Comparison of ENCODE assay signal across 18 cellular contexts in genomic region chr7:30761214-30762156, GRCh38. TPM values are rescaled to one million over a fixed set of nuclear protein-coding genes. Genes with fewer than 3 reads are reported as not detected.
DNase-seq lines count a peak whose midpoint lies in the region; ATAC-seq and TF ChIP-seq lines count a peak whose summit lies in the region.
"Had no signal": no experiment of that assay in that cellular context is flagged by ENCODE, and none has a peak within 500 bp of the region (broad histone marks: within the 10 kb centered on the region; RNA-seq: fewer than 3 reads in every experiment).

No MANE protein-coding gene starts in this region.

- peak overlapping the region; percentile 57 to 82 for H3K27ac ChIP-seq in coronary artery
- H3K27ac ChIP-seq in hepatocyte = peak overlapping the region; percentile 71
- H3K27ac ChIP-seq in tibial artery = peak overlapping the region; percentile 56 to 68
- H3K27ac ChIP-seq in tibial nerve = no peak overlapping the region
- H3K27ac ChIP-seq: Peyer's patch had no signal

- H3K9me2 ChIP-seq in hepatocyte (replicated peaks; ENCODE audit: insufficient read depth) = no peaks in the 10 kb centered on the region

- H3K4me1 ChIP-seq in hepatocyte (ENCODE audit: insufficient read depth) (peaks cover 15% of the 10 kb centered on the region), tibial artery (peaks cover 8 to 97% (median 64%) of the 10 kb centered on the region in 4 donors), tibial nerve (peaks cover 0 to 31% (median 5%) of the 10 kb centered on the region in 4 donors)

- H3K9me3 ChIP-seq in hepatocyte (ENCODE audit: low read depth) = no peaks in the 10 kb centered on the region
- H3K9me3 ChIP-seq in tibial artery = no peaks in the 10 kb centered on the region
- no peaks in the 10 kb centered on the region for H3K9me3 ChIP-seq in tibial nerve
- H3K9me3 ChIP-seq: esophagus squamous epithelium, MG63, Peyer's patch had no signal

- no peaks in the 10 kb centered on the region for H3K36me3 ChIP-seq in hepatocyte (replicated peaks; ENCODE audit: insufficient read depth, low read depth)
- H3K36me3 ChIP-seq in tibial artery = peaks cover 0 to 7% (median 0%) of the 10 kb centered on the region in 3 donors
- H3K36me3 ChIP-seq in tibial nerve = no peaks in the 10 kb centered on the region
- H3K36me3 ChIP-seq: esophagus squamous epithelium, MG63, Peyer's patch had no signal

- H3K27me3 ChIP-seq in hepatocyte = no peaks in the 10 kb centered on the region
- no peaks in the 10 kb centered on the region for H3K27me3 ChIP-seq in tibial artery
- no peaks in the 10 kb centered on the region for H3K27me3 ChIP-seq in tibial nerve
- H3K27me3 ChIP-seq: esophagus squamous epithelium, MG63, Peyer's patch had no signal

- TF ChIP-seq POLR2A in tibial nerve (IDR thresholded peaks at IDR 0.05) = no peak

- intact Hi-C loops in tibial artery (cut with DNase I; ENCODE audit: low total_unique reads) = loop anchor here (10.0 kb wide), 1 partner anchor 93 kb away; no protein-coding TSS in a partner anchor

- H2AFZ ChIP-seq in hepatocyte = no peak overlapping the region

- H4K20me1 ChIP-seq in hepatocyte (ENCODE audit: insufficient read depth, poor library complexity, severe bottlenecking) = no peaks in the 10 kb centered on the region

- ATAC-seq in GM21447 (IDR thresholded peaks at IDR 0.05; ENCODE audit: unreplicated experiment) (no peak), HG03025 (IDR thresholded peaks at IDR 0.05; ENCODE audit: low FRiP score, unreplicated experiment) (no peak)
- ATAC-seq: SK-N-SH treated with all-trans-retinoic acid at 6 μM for 48 hours had no signal

- peak; percentile 60 for DNase-seq in NCI-H69 (lab: John Stamatoyannopoulos, UW)
- no peak for DNase-seq in coronary artery (ENCODE audit: low spot score)
- DNase-seq in hepatocyte (ENCODE audit: low spot score) = no peak
- DNase-seq in tibial artery = peak in 1 of 2 donors; percentile 55
- DNase-seq in tibial nerve (ENCODE audit: low spot score in 2 of 2) = no peak
- DNase-seq: activated CD4-positive, alpha-beta T cell treated with anti-CD3 and anti-CD28 coated beads, Interleukin-2, amount 10 ng/mL, durations not matched to agents 24 days and 14 days; activated naive CD4-positive, alpha-beta T cell treated with anti-CD3 and anti-CD28 coated beads for 36 hours; esophagus squamous epithelium; GF-D8; MG63; NCI-H2029 treated with DMSO at 0.1 percent for 48 hours; NCI-H526; Peyer's patch; stimulated activated CD4-positive, alpha-beta T cell treated with anti-CD3 and anti-CD28 coated beads, Interleukin-4, amount 100 ng/mL, for 1 hour had no signal

- H3K79me2 ChIP-seq in hepatocyte = no peaks in the 10 kb centered on the region

- no peak for TF ChIP-seq CTCF in coronary artery (IDR thresholded peaks at IDR 0.05)
- TF ChIP-seq CTCF in hepatocyte (IDR thresholded peaks at IDR 0.05; ENCODE audit: poor library complexity) = no peak
- TF ChIP-seq CTCF in tibial artery (IDR thresholded peaks at IDR 0.05) = no peak
- no peak for TF ChIP-seq CTCF in tibial nerve (IDR thresholded peaks at IDR 0.05)

- peak overlapping the region; percentile 11 for H3K4me2 ChIP-seq in hepatocyte

- no peak overlapping the region for H3K4me3 ChIP-seq in coronary artery
- no peak overlapping the region for H3K4me3 ChIP-seq in hepatocyte
- H3K4me3 ChIP-seq in tibial artery = no peak overlapping the region
- H3K4me3 ChIP-seq in tibial nerve = no peak overlapping the region
- H3K4me3 ChIP-seq: esophagus squamous epithelium, MG63, Peyer's patch had no signal

- no peak for TF ChIP-seq EP300 in tibial nerve (IDR thresholded peaks at IDR 0.05)

- 44% methylated on average over 13 of the region's 13 CpGs for WGBS in hepatocyte (ENCODE audit: low lambda C conversion rate, missing lambda C conversion rate)
- 73 to 77% methylated on average over 13 of the region's 13 CpGs for WGBS in tibial nerve, 2 donors

RNA-seq across cellular contexts. Expression of gene INMT, which starts 9.6 kb away (rescaled TPM):
- total RNA-seq in hepatocyte = 18.1 and 18.4 TPM in 2 replicates
- polyA plus RNA-seq in hepatocyte = 17.4 and 22.0 TPM in 2 replicates
- total RNA-seq in tibial nerve = 100 to 1,000 TPM in 2 of 4 donors, 10 to 100 TPM in 2; 21.3 to 142 (median 100) TPM
- total RNA-seq: activated CD4-positive, alpha-beta T cell treated with anti-CD3 and anti-CD28 coated beads, Interleukin-2, amount 10 ng/mL, durations not matched to agents 24 days and 14 days had no signal
- polyA plus RNA-seq: keratinocyte had no signal

RNA-seq across cellular contexts. Expression of gene MINDY4, which starts 9.7 kb away (rescaled TPM):
- total RNA-seq in hepatocyte (3.1 and 6.3 TPM in 2 replicates), tibial nerve (10 to 100 TPM; 17.1 to 21.6 (median 19.9) TPM)
- polyA plus RNA-seq in hepatocyte = 4.4 and 5.2 TPM in 2 replicates

Comparison
In these comparisons a context has a peak if more than half of its experiments do, and no peak if none do; other contexts are left out.
1. H3K27ac ChIP-seq: peak in coronary artery (2 of 2), hepatocyte (single experiment) and tibial artery (2 of 2); none in tibial nerve (0 of 4).